ENCODE assay signal across 1 cellular context in genomic region chr13:99981115-99982020, GRCh38.
TF ChIP-seq lines count a peak whose summit lies in the region.

Gene ZIC2, plus strand, starts transcription at chr13:99981784. Its CDS starts 281 bp downstream, at chr13:99982065.

TF ChIP-seq in K562, 482 proteins besides CTCF, POLR2A, EP300 and RAD21 (continued from another document):
- TF ChIP-seq HMGN3 (IDR thresholded peaks at IDR 0.05; ENCODE audit: borderline replicate concordance, extremely low read depth, insufficient read length, low read depth, low read length) (peak; percentile 55), CBX1 (IDR thresholded peaks at IDR 0.05; ENCODE audit: low read depth) (0 out of 2 replicates have a peak, but pooled peaks have one; percentile 58), KDM5B (IDR thresholded peaks at IDR 0.05; ENCODE audit: insufficient replicate concordance, low read depth, low read length) (peak; percentile 48), ZNF444 (CRISPR knock-in tag; IDR thresholded peaks at IDR 0.05) (peak; percentile 54; the same call in 1 of the 2 replicates), GABPA (tag; conservative IDR thresholded peaks at IDR 0.05; ENCODE audit: low read depth) (0 out of 2 replicates have a peak, but pooled peaks have one; percentile 3), MAFF (IDR thresholded peaks at IDR 0.05; ENCODE audit: low read length) (no peak), NR4A1 (CRISPR knock-in tag; IDR thresholded peaks at IDR 0.05) (no peak), NR4A1 (tag; IDR thresholded peaks at IDR 0.05) (no peak), E2F6 (IDR thresholded peaks at IDR 0.05; ENCODE audit: borderline replicate concordance in 1 of 2, extremely low read depth in 1 of 2, insufficient read depth in 1 of 2, insufficient read length in 1 of 2, low read depth in 1 of 2, low read length in 1 of 2, poor library complexity in 1 of 2, severe bottlenecking in 1 of 2) (peak; percentile 3 to 46), ARID4B (CRISPR knock-in tag; IDR thresholded peaks at IDR 0.05) (peak; percentile 12; the same call in 1 of the 2 replicates), CXXC5 (CRISPR knock-in tag; IDR thresholded peaks at IDR 0.05) (peak; percentile 80), TAF1 (IDR thresholded peaks at IDR 0.05; ENCODE audit: control insufficient read depth, extremely low read depth, insufficient read depth, low read length, severe bottlenecking) (peak; percentile 46), SOX6 (IDR thresholded peaks at IDR 0.05) (peak; percentile 7; the same call in 1 of the 2 replicates), MTA3 (IDR thresholded peaks at IDR 0.05; ENCODE audit: borderline replicate concordance) (peak; percentile 25; the same call in 1 of the 2 replicates), NONO (IDR thresholded peaks at IDR 0.05; ENCODE audit: low read depth in 2 of 2, low read length in 1 of 2) (peak; percentile 46 to 83; a peak in 1 of 4 replicates), GATAD2B (IDR thresholded peaks at IDR 0.05; ENCODE audit: borderline replicate concordance) (peak; percentile 52), PRDM10 (IDR thresholded peaks at IDR 0.05; ENCODE audit: partially characterized antibody) (no peak), ZNF263 (CRISPR knock-in tag; IDR thresholded peaks at IDR 0.05; ENCODE audit: borderline replicate concordance) (peak; percentile 91), FIP1L1 (IDR thresholded peaks at IDR 0.05; ENCODE audit: low read depth, low read length, poor library complexity, severe bottlenecking) (peak; percentile 21), THRAP3 (IDR thresholded peaks at IDR 0.05; ENCODE audit: borderline replicate concordance) (no peak), UBTF (IDR thresholded peaks at IDR 0.05; ENCODE audit: borderline replicate concordance in 1 of 2, low read depth in 2 of 2, low read length in 2 of 2) (peak; percentile 60 to 78; a peak in 2 of 4 replicates), HDAC6 (IDR thresholded peaks at IDR 0.05; ENCODE audit: low read depth, low read length) (0 out of 2 replicates have a peak, but pooled peaks have one; percentile 78), GABPB1 (CRISPR knock-in tag; IDR thresholded peaks at IDR 0.05) (no peak), YY1 (IDR thresholded peaks at IDR 0.05; ENCODE audit: borderline replicate concordance in 1 of 3, control insufficient read depth in 1 of 3, extremely low read depth in 1 of 3, insufficient read depth in 3 of 3, insufficient read length in 1 of 3, insufficient replicate concordance in 2 of 3, low read depth in 1 of 3, low read length in 2 of 3) (peak in 1 of 3 experiments; percentile 23), VEZF1 (CRISPR knock-in tag; IDR thresholded peaks at IDR 0.05) (peak; percentile 90), RB1 (IDR thresholded peaks at IDR 0.05; ENCODE audit: low read depth) (peak; percentile 57), KDM1A (IDR thresholded peaks at IDR 0.05) (0 out of 4 replicates have a peak, but pooled peaks of 1 of the 2 experiments have one; percentile 60), MAZ (CRISPR knock-in tag; conservative IDR thresholded peaks at IDR 0.05 in 1 of 2, IDR thresholded peaks at IDR 0.05 in 1 of 2) (peak; percentile 30 to 73), ATF1 (CRISPR knock-in tag; IDR thresholded peaks at IDR 0.05) (no peak), ATF1 (tag; IDR thresholded peaks at IDR 0.05) (peak; percentile 14; the same call in 1 of the 2 replicates), RUNX1 (IDR thresholded peaks at IDR 0.05; ENCODE audit: low read depth) (no peak), ZBTB7A (IDR thresholded peaks at IDR 0.05; ENCODE audit: borderline replicate concordance, control insufficient read depth, low read depth, low read length) (peak; percentile 96; the same call in 1 of the 2 replicates), SIN3B (IDR thresholded peaks at IDR 0.05; ENCODE audit: low read depth) (peak; percentile 48; the same call in 1 of the 2 replicates), PHF8 (IDR thresholded peaks at IDR 0.05; ENCODE audit: borderline replicate concordance, low read length) (peak; percentile 61; the same call in 1 of the 2 replicates), ATF7 (IDR thresholded peaks at IDR 0.05) (peak; percentile 16; the same call in 1 of the 2 replicates), CREB1 (IDR thresholded peaks at IDR 0.05) (peak; percentile 10; the same call in 1 of the 2 replicates), CREB1 (CRISPR knock-in tag; IDR thresholded peaks at IDR 0.05) (no peak)
